24 cellular contexts compared by ENCODE assay signal in the genomic region with DNA sequence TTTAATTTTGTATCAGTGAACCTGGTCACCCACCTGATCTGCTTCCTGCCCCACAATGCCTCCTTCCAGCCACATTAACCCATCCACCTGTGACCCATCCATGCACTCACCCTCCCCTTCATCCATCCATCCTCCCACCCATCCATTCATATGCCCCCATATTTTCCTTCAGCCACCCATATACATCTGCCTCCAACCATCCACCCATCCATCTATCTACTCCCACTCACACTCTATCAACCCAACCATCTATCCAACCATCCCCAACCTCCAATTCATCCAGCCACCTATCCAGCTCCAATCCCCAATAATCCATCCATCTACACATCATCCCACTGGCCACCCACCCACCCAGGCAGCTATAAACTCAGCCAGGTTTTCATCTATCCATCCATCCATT. TPM values are rescaled to one million over a fixed set of nuclear protein-coding genes. Genes with fewer than 3 reads are reported as not detected.
"Had no signal": no experiment of that assay in that cellular context is flagged by ENCODE, and none has a peak within 500 bp of the region (broad histone marks: within the 10 kb centered on the region; RNA-seq: fewer than 3 reads in every experiment).

No MANE protein-coding gene starts in this region.

- H3K4me3 ChIP-seq: lower lobe of right lung, mucosa of descending colon, neural progenitor cell, psoas muscle, sigmoid colon, suprapubic skin, tibial artery, uterus had no signal

- H3K27ac ChIP-seq: lower lobe of right lung, neural progenitor cell, psoas muscle, sigmoid colon, suprapubic skin, tibial artery, uterus had no signal

- H3K4me1 ChIP-seq: lower lobe of right lung, neural progenitor cell, psoas muscle, sigmoid colon, suprapubic skin, tibial artery, uterus had no signal

- H3K9me3 ChIP-seq: lower lobe of right lung, mucosa of descending colon, psoas muscle, sigmoid colon, suprapubic skin, tibial artery, uterus had no signal

- H3K36me3 ChIP-seq: lower lobe of right lung, neural progenitor cell, sigmoid colon, suprapubic skin, tibial artery, uterus had no signal

- FAIRE-seq: frontal cortex had no signal

- H3K36me3 Mint-ChIP-seq: immature natural killer cell; mesothelial cell of epicardium; naive B cell; neural progenitor cell; stimulated activated naive B cell treated with anti-CD40 and anti-IgM and Interleukin-4, amounts not matched to agents 10 μg/mL and 1 μg/mL and 100 μg/mL, for 72 hours; type B pancreatic cell had no signal

- H3K27ac Mint-ChIP-seq: mesothelial cell of epicardium; naive B cell; nephron; neural progenitor cell; stimulated activated naive B cell treated with anti-CD40 and anti-IgM and Interleukin-4, amounts not matched to agents 10 μg/mL and 1 μg/mL and 100 μg/mL, for 72 hours; stimulated activated naive CD8-positive, alpha-beta T cell treated with anti-CD3 and anti-CD28 coated beads, Interleukin-15, Interleukin-2, amounts not matched to agents 100 ng/mL and 50 ng/mL, for 24 hours; type B pancreatic cell had no signal

- H3K9me3 Mint-ChIP-seq: central memory CD8-positive, alpha-beta T cell; immature natural killer cell; mesothelial cell of epicardium; nephron; neural progenitor cell; stimulated activated naive B cell treated with anti-CD40 and anti-IgM and Interleukin-4, amounts not matched to agents 10 μg/mL and 1 μg/mL and 100 μg/mL, for 72 hours; stimulated activated naive CD8-positive, alpha-beta T cell treated with anti-CD3 and anti-CD28 coated beads, Interleukin-15, Interleukin-2, amounts not matched to agents 100 ng/mL and 50 ng/mL, for 24 hours; type B pancreatic cell had no signal

- DNase-seq: cortex of kidney; effector CD4-positive, alpha-beta T cell; immature natural killer cell; islet precursor cell; kidney glomerular epithelial cell; left ventricle myocardium superior; lower lobe of right lung; mucosa of descending colon; naive B cell; psoas muscle; right cardiac atrium; stimulated activated naive B cell treated with anti-CD40 and anti-IgM and Interleukin-4, amounts not matched to agents 10 μg/mL and 1 μg/mL and 100 μg/mL, for 72 hours; uterus had no signal

- H3K4me3 Mint-ChIP-seq: central memory CD8-positive, alpha-beta T cell; immature natural killer cell; mesothelial cell of epicardium; naive B cell; nephron; neural progenitor cell; stimulated activated naive B cell treated with anti-CD40 and anti-IgM and Interleukin-4, amounts not matched to agents 10 μg/mL and 1 μg/mL and 100 μg/mL, for 72 hours; stimulated activated naive CD8-positive, alpha-beta T cell treated with anti-CD3 and anti-CD28 coated beads, Interleukin-15, Interleukin-2, amounts not matched to agents 100 ng/mL and 50 ng/mL, for 24 hours; type B pancreatic cell had no signal

- H3K4me1 Mint-ChIP-seq: central memory CD8-positive, alpha-beta T cell; immature natural killer cell; mesothelial cell of epicardium; naive B cell; nephron; neural progenitor cell; stimulated activated naive B cell treated with anti-CD40 and anti-IgM and Interleukin-4, amounts not matched to agents 10 μg/mL and 1 μg/mL and 100 μg/mL, for 72 hours had no signal

- H3K27me3 ChIP-seq: neural progenitor cell, sigmoid colon, suprapubic skin, tibial artery, uterus had no signal

RNA-seq across cellular contexts. Expression of a gene that starts 51.1 kb away (rescaled TPM):
- total RNA-seq: fibroblast of villous mesenchyme had no signal
- polyA plus RNA-seq: immature natural killer cell had no signal
